In the genomic region with DNA sequence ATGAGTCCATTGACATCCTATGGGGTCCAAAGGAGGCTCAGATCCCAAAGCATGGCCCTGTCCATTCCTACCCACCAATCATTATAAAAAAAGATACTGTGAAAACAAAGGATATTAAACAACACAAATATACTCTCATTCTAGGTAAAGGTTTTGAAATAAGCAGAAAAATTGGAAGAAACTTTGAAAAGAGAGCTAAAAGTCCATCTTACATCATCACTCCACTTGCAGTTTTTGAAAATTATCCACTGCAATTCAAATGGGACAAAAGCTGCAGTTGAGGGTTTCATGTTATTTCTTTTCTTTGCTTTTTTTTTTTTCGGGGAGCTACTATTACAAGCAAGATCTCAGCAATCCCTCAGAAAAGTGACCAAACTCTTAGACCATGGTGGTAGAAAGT, we compare ENCODE assay signal across 12 cellular contexts.
DNase-seq lines count a peak whose midpoint lies in the region; ATAC-seq and TF ChIP-seq lines count a peak whose summit lies in the region.
"Had no signal": no experiment of that assay in that cellular context is flagged by ENCODE, and none has a peak within 500 bp of the region (broad histone marks: within the 10 kb centered on the region; RNA-seq: fewer than 3 reads in every experiment).

No MANE protein-coding gene starts in this region.

- H3K27ac ChIP-seq in vagina = peak overlapping the region; percentile 28
- H3K27ac ChIP-seq in CD8-positive, alpha-beta memory T cell (ENCODE audit: low read depth, low read length) = no peak overlapping the region

- no peak overlapping the region for H3K4me3 Mint-ChIP-seq in nephron
- H3K4me3 Mint-ChIP-seq in CD8-positive, alpha-beta memory T cell = no peak overlapping the region
- H3K4me3 Mint-ChIP-seq: CD14-positive monocyte; CD8-positive, alpha-beta T cell had no signal

- H3K4me1 ChIP-seq in adipocyte (ENCODE audit: control insufficient read depth, insufficient read depth, low read length) (peaks cover 76% of the 10 kb centered on the region), endocrine pancreas (ENCODE audit: control insufficient read depth, insufficient read depth, low read length) (peaks cover 12% of the 10 kb centered on the region), vagina (peaks cover 29% of the 10 kb centered on the region)
- no peaks in the 10 kb centered on the region for H3K4me1 ChIP-seq in CD8-positive, alpha-beta memory T cell (ENCODE audit: insufficient read depth, low read length)

- H3K36me3 ChIP-seq in adipocyte (ENCODE audit: control insufficient read depth, insufficient read depth, low read length, severe bottlenecking) (no peaks in the 10 kb centered on the region), endocrine pancreas (ENCODE audit: control insufficient read depth, insufficient read depth, low read length) (no peaks in the 10 kb centered on the region), vagina (no peaks in the 10 kb centered on the region)
- no peaks in the 10 kb centered on the region for H3K36me3 ChIP-seq in CD8-positive, alpha-beta memory T cell (ENCODE audit: insufficient read depth, low read length)
- H3K36me3 ChIP-seq: HAP-1 had no signal

- peaks cover 56% of the 10 kb centered on the region for H3K4me1 Mint-ChIP-seq in nephron
- no peaks in the 10 kb centered on the region for H3K4me1 Mint-ChIP-seq in CD8-positive, alpha-beta memory T cell
- H3K4me1 Mint-ChIP-seq: CD14-positive monocyte had no signal

- no peak for TF ChIP-seq POLR2A in vagina (IDR thresholded peaks at IDR 0.05)

- no peak for ATAC-seq in HG03175 (IDR thresholded peaks at IDR 0.05; ENCODE audit: unreplicated experiment)
- ATAC-seq: CD8-positive, alpha-beta T cell had no signal

- no peaks in the 10 kb centered on the region for H3K9me3 Mint-ChIP-seq in nephron
- peaks cover 0 to under 1% (median 0%) of the 10 kb centered on the region in 5 donors for H3K9me3 Mint-ChIP-seq in CD8-positive, alpha-beta memory T cell
- H3K9me3 Mint-ChIP-seq: CD8-positive, alpha-beta T cell had no signal

- no peaks in the 10 kb centered on the region for H3K27me3 ChIP-seq in adipocyte (replicated peaks; ENCODE audit: control insufficient read depth, insufficient read depth, low read length)
- no peaks in the 10 kb centered on the region for H3K27me3 ChIP-seq in endocrine pancreas (ENCODE audit: control insufficient read depth, insufficient read depth, low read length)
- H3K27me3 ChIP-seq in vagina = no peaks in the 10 kb centered on the region
- H3K27me3 ChIP-seq in CD8-positive, alpha-beta memory T cell (ENCODE audit: insufficient read depth, low read length, poor library complexity, severe bottlenecking) = no peaks in the 10 kb centered on the region

- CTCF ChIA-PET in CD8-positive, alpha-beta memory T cell (lab: Charles Lee) = no interaction called here

- DNase-seq in adipocyte (ENCODE audit: low read depth) (no peak), vagina (ENCODE audit: extremely low spot score in 2 of 2) (no peak), DMS53 (lab: John Stamatoyannopoulos, UW) (no peak)
- no peak for DNase-seq in CD8-positive, alpha-beta memory T cell
- DNase-seq: CD8-positive, alpha-beta T cell; GF-D8 had no signal

- intact Hi-C loops in vagina (cut with DNase I) = no loop called here

- H3K9ac ChIP-seq in adipocyte (ENCODE audit: low read length) (peak overlapping the region; percentile 72), endocrine pancreas (ENCODE audit: control insufficient read depth, insufficient read depth, low read length) (no peak overlapping the region)

- H3K27me3 Mint-ChIP-seq in nephron (ENCODE audit: low read depth) = no peaks in the 10 kb centered on the region
- peaks cover 2 to 10% of the 10 kb centered on the region in 2 donors for H3K27me3 Mint-ChIP-seq in CD8-positive, alpha-beta memory T cell

- peak overlapping the region; percentile 29 to 90 (median 82) for H3K27ac Mint-ChIP-seq in nephron
- no peak overlapping the region for H3K27ac Mint-ChIP-seq in CD8-positive, alpha-beta memory T cell
- H3K27ac Mint-ChIP-seq: CD8-positive, alpha-beta T cell had no signal

- POLR2A ChIA-PET in CD8-positive, alpha-beta memory T cell (lab: Charles Lee) = no interaction called here

- TF ChIP-seq CTCF in nephron (IDR thresholded peaks at IDR 0.05; ENCODE audit: unreplicated experiment in 3 of 3) (no peak), vagina (IDR thresholded peaks at IDR 0.05) (no peak)

- H3K4me3 ChIP-seq in adipocyte (ENCODE audit: low read length) (no peak overlapping the region), endocrine pancreas (ENCODE audit: control insufficient read depth, insufficient read depth, low read length) (peak overlapping the region; percentile 16), vagina (no peak overlapping the region)
- no peak overlapping the region for H3K4me3 ChIP-seq in CD8-positive, alpha-beta memory T cell (ENCODE audit: low read length)
- H3K4me3 ChIP-seq: HAP-1 had no signal

- no peaks in the 10 kb centered on the region for H3K9me3 ChIP-seq in adipocyte (ENCODE audit: control insufficient read depth, low read length)
- H3K9me3 ChIP-seq in endocrine pancreas (ENCODE audit: control insufficient read depth, low read length) = no peaks in the 10 kb centered on the region
- H3K9me3 ChIP-seq in vagina = no peaks in the 10 kb centered on the region
- H3K9me3 ChIP-seq in CD8-positive, alpha-beta memory T cell (ENCODE audit: low read length) = no peaks in the 10 kb centered on the region
- H3K9me3 ChIP-seq: Caco-2, HAP-1 had no signal

- no peaks in the 10 kb centered on the region for H3K36me3 Mint-ChIP-seq in nephron (ENCODE audit: low read depth)
- no peaks in the 10 kb centered on the region for H3K36me3 Mint-ChIP-seq in CD8-positive, alpha-beta memory T cell
- H3K36me3 Mint-ChIP-seq: CD14-positive monocyte; CD8-positive, alpha-beta T cell had no signal

Comparison
In these comparisons a context has a peak if more than half of its experiments do, and no peak if none do; other contexts are left out.
1. H3K27ac Mint-ChIP-seq: peak in nephron (3 of 3); none in CD8-positive, alpha-beta memory T cell (0 of 8).